8 cellular contexts compared by ENCODE assay signal in the genomic region with DNA sequence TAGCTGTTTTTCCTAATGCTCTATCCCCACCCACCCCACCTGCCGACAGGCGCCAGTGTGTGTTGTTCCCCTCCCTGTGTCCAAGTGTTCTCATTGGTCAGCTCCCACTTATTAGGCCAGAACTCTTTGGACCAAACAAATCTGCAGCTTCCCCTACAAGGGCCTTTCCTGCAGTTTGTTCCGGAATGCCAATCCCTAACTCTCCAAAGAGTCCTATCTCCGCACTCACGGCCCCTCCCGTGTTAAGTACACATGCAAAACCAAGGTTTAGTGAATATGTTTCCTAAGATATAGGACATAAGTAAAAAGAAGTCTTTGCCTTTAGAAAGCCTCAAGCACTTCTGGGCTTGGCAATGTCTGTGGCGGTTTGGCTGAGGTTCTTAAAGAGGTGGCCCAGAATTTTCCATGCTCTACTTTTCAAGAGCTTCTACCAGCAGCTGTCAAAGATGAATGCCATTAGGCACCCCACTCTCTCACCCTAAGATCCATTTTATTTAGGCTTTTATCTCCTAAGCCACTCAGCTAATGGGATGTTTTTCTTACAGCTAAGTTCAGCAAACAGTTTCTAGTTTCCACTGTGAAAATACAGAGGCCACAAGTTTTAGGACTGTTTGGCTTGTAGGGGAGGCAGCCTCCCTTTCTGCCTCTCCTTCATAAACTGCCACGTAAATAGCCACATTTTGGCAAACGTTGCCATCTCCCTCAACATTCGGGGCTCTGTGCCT. TPM values are rescaled to one million over a fixed set of nuclear protein-coding genes. Genes with fewer than 3 reads are reported as not detected.
DNase-seq lines count a peak whose midpoint lies in the region; ATAC-seq and TF ChIP-seq lines count a peak whose summit lies in the region.

No MANE protein-coding gene starts in this region.

- ATAC-seq in mucosa of descending colon (peak; percentile 36), GM19455 (IDR thresholded peaks at IDR 0.05; ENCODE audit: unreplicated experiment) (no peak)

- H3K36me3 ChIP-seq in Caco-2 (ENCODE audit: control insufficient read depth, insufficient read depth, low read length) (0 out of 2 replicates have a peak, but pooled peaks cover 1% of the 10 kb centered on the region), mucosa of descending colon (ENCODE audit: low read depth) (no peaks in the 10 kb centered on the region)

- intact Hi-C loops in Caco-2 (cut with micrococcal nuclease; ENCODE audit: unreplicated experiment) (loop anchor here (5.0 kb wide), 2 partner anchors 32 to 372 kb away; a partner anchor contains a TSS), mucosa of descending colon (cut with DNase I, micrococcal nuclease) (no loop called here), posterior cingulate gyrus (cut with DNase I) (loop anchor here (5.0 kb wide), 2 partner anchors 32 to 38 kb away; a partner anchor contains a TSS)

- H3K4me3 Mint-ChIP-seq in Caco-2 (ENCODE audit: unreplicated experiment), result peak overlapping the region; percentile 84

- H3K4me1 ChIP-seq in Caco-2 (peaks cover 22% of the 10 kb centered on the region), mucosa of descending colon (ENCODE audit: low read depth) (peaks cover 38% of the 10 kb centered on the region)

- peaks cover 5% of the 10 kb centered on the region for H3K36me3 Mint-ChIP-seq in Caco-2 (ENCODE audit: insufficient read depth, unreplicated experiment)

- no peak for DNase-seq in Caco-2
- peak; percentile 56 to 66 for DNase-seq in NCI-H526 (lab: John Stamatoyannopoulos, UW)
- peak; percentile 69 for DNase-seq in dermis blood vessel endothelial cell
- DNase-seq in mucosa of descending colon, result peak in 2 of 3 donors; percentile 43 to 55
- DNase-seq in NCI-H226, result no peak
- DNase-seq in posterior cingulate gyrus, result no peak
- DNase-seq in NCI-H510A (lab: John Stamatoyannopoulos, UW), result no peak

- CTCF ChIA-PET in Caco-2 (lab: Charles Lee), result no interaction called here

- POLR2A ChIA-PET in Caco-2 (lab: Charles Lee), result no interaction called here

- H3K27me3 Mint-ChIP-seq in Caco-2 (ENCODE audit: insufficient read depth, unreplicated experiment), result no peaks in the 10 kb centered on the region

- H3K4me1 Mint-ChIP-seq in Caco-2 (ENCODE audit: low read depth, unreplicated experiment), result peaks cover 24% of the 10 kb centered on the region

- H3K9me3 Mint-ChIP-seq in Caco-2 (ENCODE audit: unreplicated experiment), result no peaks in the 10 kb centered on the region

- no peaks in the 10 kb centered on the region for H3K9me3 ChIP-seq in Caco-2
- no peaks in the 10 kb centered on the region for H3K9me3 ChIP-seq in mucosa of descending colon

- TF ChIP-seq CTCF in Caco-2 (IDR thresholded peaks at IDR 0.05; ENCODE audit: insufficient read depth in 1 of 2, low read depth in 1 of 2, low read length in 1 of 2, severe bottlenecking in 1 of 2, unreplicated experiment in 1 of 2), result no peak
- no peak for TF ChIP-seq CTCF in mucosa of descending colon (IDR thresholded peaks at IDR 0.05)

- H3K27ac Mint-ChIP-seq in Caco-2 (ENCODE audit: unreplicated experiment), result peak overlapping the region; percentile 84

- BruUV-seq in Caco-2 (replicated peaks; lab: Mats Ljungman, UMichigan), result no TSS peak

- no peaks in the 10 kb centered on the region for H3K27me3 ChIP-seq in Caco-2 (replicated peaks; ENCODE audit: control insufficient read depth, insufficient read depth, low read length)

- peak overlapping the region; percentile 86 for H3K4me3 ChIP-seq in Caco-2 (ENCODE audit: low read depth, low read length)
- H3K4me3 ChIP-seq in mucosa of descending colon, result peak overlapping the region; percentile 79

RNA-seq across cellular contexts. Expression of a gene that starts 1.6 kb away (rescaled TPM):
- 149 and 152 TPM in 2 replicates for total RNA-seq in Caco-2 (2022)
- 931 and 1,060 TPM in 2 replicates for total RNA-seq in dermis blood vessel endothelial cell
- 100 to 1,000 TPM; 317 to 382 (median 381) TPM for total RNA-seq in mucosa of descending colon

RNA-seq across cellular contexts. Expression of a gene that starts 34.0 kb away (rescaled TPM):
- not detected in 2 replicates for total RNA-seq in Caco-2 (2022)
- total RNA-seq in dermis blood vessel endothelial cell, result not detected in 2 replicates
- under 1 TPM; 0.51 to 0.70 (median 0.58) TPM for total RNA-seq in mucosa of descending colon

RNA-seq across cellular contexts. Expression of a gene that starts 39.7 kb away (rescaled TPM):
- total RNA-seq in Caco-2 (2022) (27.4 and 29.6 TPM in 2 replicates), dermis blood vessel endothelial cell (50.5 and 56.8 TPM in 2 replicates), mucosa of descending colon (10 to 100 TPM; 27.3 to 36.0 (median 34.5) TPM)

Comparison
In these comparisons a context has a peak if more than half of its experiments do, and no peak if none do; other contexts are left out.
1. DNase-seq: peak in NCI-H526 (2 of 2), dermis blood vessel endothelial cell (single experiment) and mucosa of descending colon (2 of 3); none in Caco-2 (0 of 2), NCI-H226 (single experiment), posterior cingulate gyrus (0 of 10) and NCI-H510A (single experiment).
2. intact Hi-C loops: an anchor here in Caco-2 (5.0 kb wide) and posterior cingulate gyrus (5.0 kb wide); none called in mucosa of descending colon.